Comparison of ENCODE assay signal across 22 cellular contexts in genomic region chr16:86959182-86959651, GRCh38.
A peak's percentile ranks its signal among the peaks of the same experiment; 100 is the strongest.
DNase-seq lines count a peak whose midpoint lies in the region; ATAC-seq and TF ChIP-seq lines count a peak whose summit lies in the region.
"Had no signal": no experiment of that assay in that cellular context is flagged by ENCODE, and none has a peak within 500 bp of the region (broad histone marks: within the 10 kb centered on the region; RNA-seq: fewer than 3 reads in every experiment).

No MANE protein-coding gene starts in this region.

- peak overlapping the region; percentile 25 for H3K4me3 Mint-ChIP-seq in type B pancreatic cell
- H3K4me3 Mint-ChIP-seq: CD4-positive, alpha-beta T cell had no signal

- H3K14ac ChIP-seq in IMR-90 (replicated peaks; ENCODE audit: low read depth, low read length) = no peak overlapping the region

- DNase-seq in IMR-90 (no peak), osteoblast (ENCODE audit: insufficient read length, low spot score, missing footprints) (peak; percentile 62), type B pancreatic cell (ENCODE audit: extremely low spot score, unreplicated experiment) (no peak), cardiac septum (ENCODE audit: low spot score) (no peak), tibial nerve (ENCODE audit: low spot score in 2 of 2) (no peak)
- DNase-seq: Caco-2; CD4-positive, alpha-beta T cell; DND-41; KBM-7; MM.1S; NCI-H1048; NCI-H1417 treated with DMSO at 0.1 percent for 48 hours; NCI-H187; NCI-H446 treated with DMSO at 0.1 percent for 48 hours; NCI-H526 treated with DMSO at 0.1 percent for 48 hours; OCI-M1 had no signal

- no peak for TF ChIP-seq RAD21 in IMR-90 (IDR thresholded peaks at IDR 0.05; ENCODE audit: low read length)

- H2AFZ ChIP-seq in IMR-90 (replicated peaks; ENCODE audit: low read length, poor library complexity) = peak overlapping the region; percentile 32
- no peak overlapping the region for H2AFZ ChIP-seq in osteoblast (ENCODE audit: low read length)

- intact Hi-C loops in IMR-90 (cut with micrococcal nuclease) (no loop called here), cardiac septum (cut with DNase I) (no loop called here)

- no peak for TF ChIP-seq CTCF in IMR-90 (conservative IDR thresholded peaks at IDR 0.05; ENCODE audit: low read depth, low read length)
- no peak for TF ChIP-seq CTCF in osteoblast (IDR thresholded peaks at IDR 0.05; ENCODE audit: extremely low read depth, low read depth, low read length)
- TF ChIP-seq CTCF in type B pancreatic cell (conservative IDR thresholded peaks at IDR 0.05) = no peak
- no peak for TF ChIP-seq CTCF in tibial nerve (IDR thresholded peaks at IDR 0.05)

- H4K20me1 ChIP-seq in IMR-90 (ENCODE audit: insufficient read depth, low read length) (no peaks in the 10 kb centered on the region), osteoblast (ENCODE audit: insufficient read depth, low read length) (no peaks in the 10 kb centered on the region)
- H4K20me1 ChIP-seq: BLaER1 had no signal

- H3K4me2 ChIP-seq in IMR-90 (ENCODE audit: low read depth, low read length) (no peak overlapping the region), osteoblast (ENCODE audit: insufficient read depth, low read length) (no peak overlapping the region)
- H3K4me2 ChIP-seq: BLaER1 had no signal

- no peak overlapping the region for H4K91ac ChIP-seq in IMR-90 (ENCODE audit: insufficient read depth, low read depth, low read length)

- H3K23ac ChIP-seq in IMR-90 (ENCODE audit: low read depth, low read length) = no peak overlapping the region

- no peak overlapping the region for H3K4ac ChIP-seq in IMR-90 (ENCODE audit: low read depth, low read length)

- TF ChIP-seq EP300 in tibial nerve (IDR thresholded peaks at IDR 0.05) = no peak

- H2BK15ac ChIP-seq in IMR-90 (ENCODE audit: low read depth, low read length) = no peak overlapping the region

- H3K18ac ChIP-seq in IMR-90 (ENCODE audit: low read depth, low read length) = no peak overlapping the region

- no TSS peak for BruUV-seq in IMR-90 (replicated peaks; lab: Mats Ljungman, UMichigan)

- in situ Hi-C loops in IMR-90 (cut with MboI; ENCODE audit: low sequenced_read_pairs) = no loop called here

- no peak for TF ChIP-seq POLR2A in IMR-90 (IDR thresholded peaks at IDR 0.05; ENCODE audit: low read depth, low read length)
- no peak for TF ChIP-seq POLR2A in tibial nerve (IDR thresholded peaks at IDR 0.05)

- no peaks in the 10 kb centered on the region for H3K79me2 ChIP-seq in osteoblast (ENCODE audit: insufficient read depth, low read length)

- CTCF ChIA-PET in IMR-90 (lab: Yijun Ruan, JAX) = no interaction called here

- WGBS in IMR-90 (ENCODE audit: extremely low coverage in 2 of 2, insufficient read length in 1 of 2), 2 experiments = no CpG with 5 or more reads among the region's 16 CpGs
- WGBS in mesodermal cell (ENCODE audit: insufficient coverage in 2 of 2), 2 experiments = 66 to 86% methylated on average over 6 to 11 of the region's 16 CpGs
- 37 to 44% methylated on average over 16 of the region's 16 CpGs for WGBS in tibial nerve, 2 donors

- H3K36me3 Mint-ChIP-seq in type B pancreatic cell = no peaks in the 10 kb centered on the region

- 0 out of 2 replicates have a peak overlapping the region, but pooled peaks have one; percentile 3 for H2AK5ac ChIP-seq in IMR-90 (ENCODE audit: low read depth, low read length)

- H3K4me1 ChIP-seq in IMR-90 (ENCODE audit: control insufficient read depth, insufficient read depth, low read length) = peaks cover 10% of the 10 kb centered on the region
- peaks cover 10% of the 10 kb centered on the region for H3K4me1 ChIP-seq in mesodermal cell (ENCODE audit: control insufficient read depth, insufficient read depth, low read length, poor library complexity, severe bottlenecking)
- no peaks in the 10 kb centered on the region for H3K4me1 ChIP-seq in osteoblast (ENCODE audit: insufficient read depth, low read length)
- peaks cover 0 to 1% (median 0%) of the 10 kb centered on the region in 4 donors for H3K4me1 ChIP-seq in tibial nerve
- H3K4me1 ChIP-seq: Caco-2, SJSA1 had no signal

- no peak for ATAC-seq in IMR-90 (ENCODE audit: low read depth)
- no peak for ATAC-seq in HG02798 (IDR thresholded peaks at IDR 0.05; ENCODE audit: poor library complexity, unreplicated experiment)
- ATAC-seq: HepG2 had no signal

- no peak overlapping the region for H3K56ac ChIP-seq in IMR-90 (ENCODE audit: extremely low read depth, insufficient read depth, low read length)

- no peaks in the 10 kb centered on the region for H3K9me3 Mint-ChIP-seq in type B pancreatic cell
- H3K9me3 Mint-ChIP-seq: CD4-positive, alpha-beta T cell had no signal

- H2BK5ac ChIP-seq in IMR-90 (ENCODE audit: low read depth, low read length, poor library complexity, severe bottlenecking) = no peak overlapping the region

- H3K27me3 ChIP-seq in IMR-90 (ENCODE audit: control insufficient read depth, insufficient read depth, low read length) (peaks cover 6% of the 10 kb centered on the region; the same call in 1 of the 2 replicates), osteoblast (ENCODE audit: insufficient read depth, low read length) (no peaks in the 10 kb centered on the region), tibial nerve (peaks cover 0 to 23% of the 10 kb centered on the region in 2 donors)
- H3K27me3 ChIP-seq: BLaER1, SJSA1 had no signal

- peak overlapping the region; percentile 65 for H3K27ac Mint-ChIP-seq in type B pancreatic cell
- H3K27ac Mint-ChIP-seq: CD4-positive, alpha-beta T cell had no signal

- peaks cover 42% of the 10 kb centered on the region for H3K27me3 Mint-ChIP-seq in type B pancreatic cell

- no peaks in the 10 kb centered on the region for H3K9me3 ChIP-seq in IMR-90 (ENCODE audit: control insufficient read depth, insufficient read depth, low read length)
- H3K9me3 ChIP-seq in mesodermal cell (ENCODE audit: control insufficient read depth, low read length) = no peaks in the 10 kb centered on the region
- no peaks in the 10 kb centered on the region for H3K9me3 ChIP-seq in osteoblast (ENCODE audit: low read depth, low read length)
- H3K9me3 ChIP-seq in tibial nerve = no peaks in the 10 kb centered on the region
- H3K9me3 ChIP-seq: BLaER1, SJSA1 had no signal

- peaks cover 43% of the 10 kb centered on the region for H3K4me1 Mint-ChIP-seq in type B pancreatic cell (ENCODE audit: unreplicated experiment)

- no peak overlapping the region for H2BK120ac ChIP-seq in IMR-90 (ENCODE audit: low read depth, low read length)

- H3K27ac ChIP-seq in IMR-90 (ENCODE audit: insufficient read depth, low read length) (no peak overlapping the region), mesodermal cell (ENCODE audit: low read depth, low read length, severe bottlenecking) (peak overlapping the region; percentile 58), osteoblast (ENCODE audit: low read depth, low read length) (no peak overlapping the region), tibial nerve (no peak overlapping the region)
- H3K27ac ChIP-seq: BLaER1, HL-60, SJSA1 had no signal

- no peak overlapping the region for H4K5ac ChIP-seq in IMR-90 (ENCODE audit: low read depth, low read length)

- dilution Hi-C loops in IMR-90 (cut with HindIII; ENCODE audit: low sequenced_read_pairs, unreplicated experiment) = no loop called here

- POLR2A ChIA-PET in IMR-90 (lab: Charles Lee; ENCODE audit: unreplicated experiment) = no interaction called here

- H2BK20ac ChIP-seq in IMR-90 (ENCODE audit: low read depth, low read length) = no peak overlapping the region

- H3K9me1 ChIP-seq in IMR-90 (ENCODE audit: insufficient read depth, low read length) = peaks cover 8% of the 10 kb centered on the region; the same call in 1 of the 2 replicates

- H3K36me3 ChIP-seq in IMR-90 (ENCODE audit: control insufficient read depth, insufficient read depth, low read length) (no peaks in the 10 kb centered on the region), mesodermal cell (ENCODE audit: control insufficient read depth, insufficient read depth, low read length) (no peaks in the 10 kb centered on the region), osteoblast (ENCODE audit: insufficient read depth, low read length) (no peaks in the 10 kb centered on the region), tibial nerve (no peaks in the 10 kb centered on the region)
- H3K36me3 ChIP-seq: BLaER1, SJSA1 had no signal

- no peak overlapping the region for H3K9ac ChIP-seq in IMR-90 (ENCODE audit: low read depth, low read length)
- H3K9ac ChIP-seq: BLaER1 had no signal

- H2AK9ac ChIP-seq in IMR-90 (replicated peaks; ENCODE audit: low read depth, low read length, poor library complexity) = no peak overlapping the region

- H3K79me1 ChIP-seq in IMR-90 (ENCODE audit: low read depth in 1 of 2, low read length in 2 of 2) = no peaks in the 10 kb centered on the region

- H3K4me3 ChIP-seq in IMR-90 (ENCODE audit: insufficient read depth, low read depth, low read length) (no peak overlapping the region), mesodermal cell (ENCODE audit: extremely low read depth, insufficient read depth, low read length, poor library complexity, severe bottlenecking) (no peak overlapping the region), osteoblast (ENCODE audit: insufficient read depth, low read length) (no peak overlapping the region), tibial nerve (no peak overlapping the region)
- H3K4me3 ChIP-seq: BLaER1, SJSA1 had no signal

- no peak overlapping the region for H4K8ac ChIP-seq in IMR-90 (ENCODE audit: low read depth in 2 of 2, low read length in 2 of 2)

TF ChIP-seq in IMR-90, 13 proteins besides CTCF, POLR2A, EP300 and RAD21:
- TF ChIP-seq FOS (IDR thresholded peaks at IDR 0.05; ENCODE audit: low read depth, low read length) (no peak), RFX5 (IDR thresholded peaks at IDR 0.05; ENCODE audit: low read depth, low read length) (no peak), CHD1 (IDR thresholded peaks at IDR 0.05; ENCODE audit: low read depth, low read length) (no peak), BHLHE40 (IDR thresholded peaks at IDR 0.05; ENCODE audit: low read depth, low read length) (no peak), ELK1 (IDR thresholded peaks at IDR 0.05; ENCODE audit: borderline replicate concordance, low read depth, low read length) (no peak), MXI1 (IDR thresholded peaks at IDR 0.05; ENCODE audit: borderline replicate concordance, low read depth, low read length) (no peak), NFE2L2 (IDR thresholded peaks at IDR 0.05; ENCODE audit: low read depth, low read length) (no peak)
